Comparison of ENCODE assay signal across 15 cellular contexts in genomic region chr5:86175224-86175623, GRCh38.
DNase-seq lines count a peak whose midpoint lies in the region; ATAC-seq and TF ChIP-seq lines count a peak whose summit lies in the region.
"Had no signal": no experiment of that assay in that cellular context is flagged by ENCODE, and none has a peak within 500 bp of the region (broad histone marks: within the 10 kb centered on the region; RNA-seq: fewer than 3 reads in every experiment).

No MANE protein-coding gene starts in this region.

- no peak overlapping the region for H3K23ac ChIP-seq in neuronal stem cell (ENCODE audit: low read depth, low read length, poor library complexity)

- H3K9ac ChIP-seq in neuronal stem cell (ENCODE audit: low read depth, low read length, poor library complexity): no peak overlapping the region
- H3K9ac ChIP-seq: BLaER1 treated with 17β-estradiol and CSF1 and Interleukin-3, amounts not matched to agents 10 nM and 100 nM had no signal

- DNase-seq in NCI-H69 (lab: John Stamatoyannopoulos, UW) (peak; percentile 10), brain microvascular endothelial cell (no peak), cerebellar cortex (ENCODE audit: low spot score) (no peak), putamen (ENCODE audit: low spot score) (no peak), neuronal stem cell (ENCODE audit: low spot score) (no peak)
- DNase-seq: activated gamma-delta T cell; dorsolateral prefrontal cortex; hypothalamus; stimulated activated CD4-positive, alpha-beta T cell treated with anti-CD3 and anti-CD28 coated beads, Interleukin-4, amount 100 ng/mL, for 24 hours had no signal

- H2AK5ac ChIP-seq in neuronal stem cell (ENCODE audit: low read depth, low read length): no peak overlapping the region

- H3K4ac ChIP-seq in neuronal stem cell (ENCODE audit: low read length): no peak overlapping the region

- no peak overlapping the region for H3K27ac ChIP-seq in brain microvascular endothelial cell
- H3K27ac ChIP-seq in neuronal stem cell (replicated peaks; ENCODE audit: low read length): no peak overlapping the region
- H3K27ac ChIP-seq: BLaER1 treated with 17β-estradiol and CSF1 and Interleukin-3, amounts not matched to agents 10 nM and 100 nM; dorsolateral prefrontal cortex; tibial nerve had no signal

- no peak overlapping the region for H4K8ac ChIP-seq in neuronal stem cell (ENCODE audit: low read depth, low read length)

- peaks cover 0 to 4% of the 10 kb centered on the region in 2 donors for H3K4me1 ChIP-seq in neuronal stem cell (ENCODE audit: control insufficient read depth in 2 of 2, insufficient read depth in 1 of 2, low read depth in 1 of 2, low read length in 2 of 2)
- H3K4me1 ChIP-seq: BLaER1 treated with 17β-estradiol and CSF1 and Interleukin-3, amounts not matched to agents 10 nM and 100 nM; tibial nerve had no signal

- H3K18ac ChIP-seq in neuronal stem cell (ENCODE audit: low read length): no peak overlapping the region

- in situ Hi-C loops in brain microvascular endothelial cell (cut with HindIII; ENCODE audit: low pct_ligation_motif_present, low sequenced_read_pairs): no loop called here

- H3K79me1 ChIP-seq in neuronal stem cell (ENCODE audit: low read depth, low read length): no peaks in the 10 kb centered on the region

- no peak overlapping the region for H3K14ac ChIP-seq in neuronal stem cell (ENCODE audit: low read length)

- no peak overlapping the region for H3K4me3 ChIP-seq in brain microvascular endothelial cell (ENCODE audit: low read depth, low read length)
- H3K4me3 ChIP-seq in neuronal stem cell (ENCODE audit: low read length in 2 of 2): no peak overlapping the region
- H3K4me3 ChIP-seq: BLaER1 treated with 17β-estradiol and CSF1 and Interleukin-3, amounts not matched to agents 10 nM and 100 nM; dorsolateral prefrontal cortex; tibial nerve had no signal

- H3K36me3 ChIP-seq in brain microvascular endothelial cell (replicated peaks): no peaks in the 10 kb centered on the region
- H3K36me3 ChIP-seq in neuronal stem cell (replicated peaks in 1 of 2; ENCODE audit: control insufficient read depth in 2 of 2, insufficient read depth in 2 of 2, low read length in 2 of 2): no peaks in the 10 kb centered on the region
- H3K36me3 ChIP-seq: BLaER1 treated with 17β-estradiol and CSF1 and Interleukin-3, amounts not matched to agents 10 nM and 100 nM; tibial nerve had no signal

- no peak overlapping the region for H2BK120ac ChIP-seq in neuronal stem cell (ENCODE audit: low read depth, low read length)

- no peak overlapping the region for H2BK5ac ChIP-seq in neuronal stem cell (ENCODE audit: low read length)

- peak; percentile 94 for ATAC-seq in GM18498 (IDR thresholded peaks at IDR 0.05; ENCODE audit: unreplicated experiment)
- peak; percentile 84 for ATAC-seq in GM19455 (IDR thresholded peaks at IDR 0.05; ENCODE audit: unreplicated experiment)
- ATAC-seq in HG02981 (IDR thresholded peaks at IDR 0.05; ENCODE audit: unreplicated experiment): peak; percentile 94
- ATAC-seq: natural killer cell treated with Interleukin-12 subunit alpha and Interleukin-12 subunit beta and Interleukin-15 and Interleukin-18, amount 100 ng/mL, for 72 hours had no signal

- no peak overlapping the region for H3K4me2 ChIP-seq in neuronal stem cell (ENCODE audit: insufficient read depth, low read length, poor library complexity, severe bottlenecking)
- H3K4me2 ChIP-seq: BLaER1 treated with 17β-estradiol and CSF1 and Interleukin-3, amounts not matched to agents 10 nM and 100 nM had no signal

- no peak overlapping the region for H2AFZ ChIP-seq in neuronal stem cell (ENCODE audit: low read length)

- WGBS in neuronal stem cell (ENCODE audit: extremely low coverage in 2 of 2, insufficient read length in 2 of 2, insufficient replicate concordance in 1 of 2), 2 donors: no CpG with 5 or more reads among the region's 1 CpG

- H3K27me3 ChIP-seq in brain microvascular endothelial cell (replicated peaks) (no peaks in the 10 kb centered on the region), neuronal stem cell (ENCODE audit: control insufficient read depth in 3 of 3, insufficient read depth in 3 of 3, low read depth in 1 of 3, low read length in 3 of 3) (no peaks in the 10 kb centered on the region)
- H3K27me3 ChIP-seq: BLaER1 treated with 17β-estradiol and CSF1 and Interleukin-3, amounts not matched to agents 10 nM and 100 nM; dorsolateral prefrontal cortex; tibial nerve had no signal

- no peaks in the 10 kb centered on the region for H3K9me3 ChIP-seq in neuronal stem cell (replicated peaks in 1 of 2; ENCODE audit: control insufficient read depth in 2 of 2, insufficient read depth in 1 of 2, low read depth in 1 of 2, low read length in 2 of 2)
- H3K9me3 ChIP-seq: BLaER1 treated with 17β-estradiol and CSF1 and Interleukin-3, amounts not matched to agents 10 nM and 100 nM; tibial nerve had no signal

- no peak overlapping the region for H2BK12ac ChIP-seq in neuronal stem cell (ENCODE audit: low read length)

- no peak overlapping the region for H2BK15ac ChIP-seq in neuronal stem cell (ENCODE audit: low read length)

- no peak for TF ChIP-seq CTCF in brain microvascular endothelial cell (IDR thresholded peaks at IDR 0.05; ENCODE audit: low read depth, low read length, missing control alignments)

- no peak overlapping the region for H4K91ac ChIP-seq in neuronal stem cell (ENCODE audit: low read depth, low read length, poor library complexity)
